Comparison of ENCODE assay signal across 25 cellular contexts in genomic region chr19:52065399-52065798, GRCh38. TPM values are rescaled to one million over a fixed set of nuclear protein-coding genes. Genes with fewer than 3 reads are reported as not detected.
DNase-seq lines count a peak whose midpoint lies in the region.
"Had no signal": no experiment of that assay in that cellular context is flagged by ENCODE, and none has a peak within 500 bp of the region (broad histone marks: within the 10 kb centered on the region; RNA-seq: fewer than 3 reads in every experiment).

No MANE protein-coding gene starts in this region.

- H2AK5ac ChIP-seq in mesendoderm (ENCODE audit: low read length), result no peak overlapping the region

- intact Hi-C loops in cardiac septum (cut with DNase I), result no loop called here

- no peak overlapping the region for H3K27ac ChIP-seq in mesendoderm (ENCODE audit: low read depth, low read length)
- H3K27ac ChIP-seq: 22Rv1, HL-60, SK-N-MC had no signal

- no peaks in the 10 kb centered on the region for H3K27me3 ChIP-seq in adipocyte (replicated peaks; ENCODE audit: control insufficient read depth, insufficient read depth, low read length)
- no peaks in the 10 kb centered on the region for H3K27me3 ChIP-seq in mesendoderm (ENCODE audit: insufficient read depth, low read length, poor library complexity)
- H3K27me3 ChIP-seq: BE2C had no signal

- H3K4me3 ChIP-seq in adipocyte (ENCODE audit: low read length) (peak overlapping the region; percentile 77), mesendoderm (ENCODE audit: low read length) (peak overlapping the region; percentile 15)
- H3K4me3 ChIP-seq: HAP-1, SK-N-MC had no signal

- no peak overlapping the region for H3K23ac ChIP-seq in mesendoderm (ENCODE audit: low read length)

- no peak for DNase-seq in activated naive CD4-positive, alpha-beta T cell treated with Interleukin-2 at 50 U/mL for 16 hours
- no peak for DNase-seq in adipocyte (ENCODE audit: low read depth)
- no peak for DNase-seq in mesendoderm
- DNase-seq in cardiac septum (ENCODE audit: low spot score), result no peak
- no peak for DNase-seq in DMS79 (lab: John Stamatoyannopoulos, UW)
- no peak for DNase-seq in stimulated activated CD8-positive, alpha-beta memory T cell treated with anti-CD3 and anti-CD28 coated beads, Interleukin-4, amount 100 ng/mL, for 48 hours
- DNase-seq: ACHN; BE2C; CD4-positive, CD25-positive, alpha-beta regulatory T cell; DMS53; GOT3; NCI-H1048; NCI-H1417; NCI-H1694; NCI-H2029 treated with DMSO at 0.1 percent for 48 hours; NCI-H446 treated with DMSO at 0.1 percent for 48 hours; NCI-H526; NCI-H82; SHP77 treated with DMSO at 0.1 percent for 48 hours had no signal

- H3K9me3 Mint-ChIP-seq in activated naive CD4-positive, alpha-beta T cell treated with anti-CD3 and anti-CD28 coated beads, Interleukin-2, amount 50 U/mL, for 24 hours, result peaks cover 29% of the 10 kb centered on the region

- no peak overlapping the region for H3K18ac ChIP-seq in mesendoderm (ENCODE audit: low read length)

- H3K4me1 ChIP-seq in adipocyte (ENCODE audit: control insufficient read depth, insufficient read depth, low read length) (no peaks in the 10 kb centered on the region), mesendoderm (ENCODE audit: control insufficient read depth, low read depth, low read length) (no peaks in the 10 kb centered on the region)
- H3K4me1 ChIP-seq: BE2C, HAP-1 had no signal

- H2BK5ac ChIP-seq in mesendoderm (ENCODE audit: low read length), result no peak overlapping the region

- no peaks in the 10 kb centered on the region for H3K79me1 ChIP-seq in mesendoderm (ENCODE audit: low read length)

- no peak overlapping the region for H3K4ac ChIP-seq in mesendoderm (ENCODE audit: low read depth, low read length)

- H3K4me2 ChIP-seq in mesendoderm (ENCODE audit: low read length), result no peak overlapping the region

- no peaks in the 10 kb centered on the region for H3K79me2 ChIP-seq in mesendoderm (ENCODE audit: control insufficient read depth, insufficient read depth, low read length)

- no peak overlapping the region for H2BK120ac ChIP-seq in mesendoderm (ENCODE audit: low read depth, low read length)

- H2BK15ac ChIP-seq in mesendoderm (replicated peaks; ENCODE audit: low read depth), result no peak overlapping the region

- H3K36me3 ChIP-seq in adipocyte (ENCODE audit: control insufficient read depth, insufficient read depth, low read length, severe bottlenecking) (peaks cover 97% of the 10 kb centered on the region), mesendoderm (ENCODE audit: control insufficient read depth, insufficient read depth, low read length) (peaks cover 9% of the 10 kb centered on the region)
- H3K36me3 ChIP-seq: HAP-1 had no signal

- H3K9me3 ChIP-seq in adipocyte (ENCODE audit: control insufficient read depth, low read length), result peaks cover 97% of the 10 kb centered on the region
- H3K9me3 ChIP-seq: HAP-1 had no signal

- peaks cover 5% of the 10 kb centered on the region for H3K4me1 Mint-ChIP-seq in activated naive CD4-positive, alpha-beta T cell treated with anti-CD3 and anti-CD28 coated beads, Interleukin-2, amount 50 U/mL, for 24 hours
- H3K4me1 Mint-ChIP-seq: IgD-negative memory B cell had no signal

- H4K8ac ChIP-seq in mesendoderm (ENCODE audit: low read depth, low read length), result no peak overlapping the region

- peak overlapping the region; percentile 2 for H3K27ac Mint-ChIP-seq in activated naive CD4-positive, alpha-beta T cell treated with anti-CD3 and anti-CD28 coated beads, Interleukin-2, amount 50 U/mL, for 24 hours

- no peaks in the 10 kb centered on the region for H3K27me3 Mint-ChIP-seq in activated naive CD4-positive, alpha-beta T cell treated with anti-CD3 and anti-CD28 coated beads, Interleukin-2, amount 50 U/mL, for 24 hours
- H3K27me3 Mint-ChIP-seq: CD4-positive, CD25-positive, alpha-beta regulatory T cell; IgD-negative memory B cell had no signal

- H3K56ac ChIP-seq in mesendoderm (ENCODE audit: low read length), result no peak overlapping the region

- H3K9ac ChIP-seq in adipocyte (ENCODE audit: low read length), result no peak overlapping the region
- no peak overlapping the region for H3K9ac ChIP-seq in mesendoderm (ENCODE audit: low read length)

- WGBS in mesendoderm (ENCODE audit: extremely low coverage, insufficient coverage, low lambda C conversion rate), result no CpG with 5 or more reads among the region's 6 CpGs

- H4K5ac ChIP-seq in mesendoderm (ENCODE audit: low read length), result no peak overlapping the region

- no peak overlapping the region for H3K4me3 Mint-ChIP-seq in activated naive CD4-positive, alpha-beta T cell treated with anti-CD3 and anti-CD28 coated beads, Interleukin-2, amount 50 U/mL, for 24 hours
- H3K4me3 Mint-ChIP-seq: CD4-positive, CD25-positive, alpha-beta regulatory T cell had no signal

- H3K36me3 Mint-ChIP-seq in activated naive CD4-positive, alpha-beta T cell treated with anti-CD3 and anti-CD28 coated beads, Interleukin-2, amount 50 U/mL, for 24 hours, result peaks cover 69% of the 10 kb centered on the region

RNA-seq across cellular contexts. Expression of gene ZNF432, which starts 16.8 kb away (rescaled TPM):
- 4.6 TPM for polyA plus RNA-seq in mesendoderm (2013, experiment 1 of 2)
- 4.5 TPM for polyA plus RNA-seq in mesendoderm (2013, experiment 2 of 2)
- 9.6 TPM for total RNA-seq in cardiac septum

RNA-seq across cellular contexts. Expression of gene ZNF841, which starts 30.2 kb away (rescaled TPM):
- polyA plus RNA-seq in mesendoderm (2013, experiment 1 of 2), result 6.4 TPM
- 7.1 TPM for polyA plus RNA-seq in mesendoderm (2013, experiment 2 of 2)
- 13.2 TPM for total RNA-seq in cardiac septum

RNA-seq across cellular contexts. Expression of gene ZNF614, which starts 37.2 kb away (rescaled TPM):
- 15.5 TPM for polyA plus RNA-seq in mesendoderm (2013, experiment 1 of 2)
- polyA plus RNA-seq in mesendoderm (2013, experiment 2 of 2), result 15.7 TPM
- total RNA-seq in cardiac septum, result 6.4 TPM

RNA-seq across cellular contexts. Expression of gene ZNF615, which starts 57.4 kb away (rescaled TPM):
- polyA plus RNA-seq in mesendoderm (2013, experiment 1 of 2), result 5.7 TPM
- 5.9 TPM for polyA plus RNA-seq in mesendoderm (2013, experiment 2 of 2)
- total RNA-seq in cardiac septum, result 11.8 TPM
